In genomic region chr11:124081496-124081895, GRCh38 we compare ENCODE assay signal across 19 cellular contexts. TPM values are rescaled to one million over a fixed set of nuclear protein-coding genes. Genes with fewer than 3 reads are reported as not detected.
DNase-seq lines count a peak whose midpoint lies in the region; ATAC-seq, FAIRE-seq and TF ChIP-seq lines count a peak whose summit lies in the region.
"Had no signal": no experiment of that assay in that cellular context is flagged by ENCODE, and none has a peak within 500 bp of the region (broad histone marks: within the 10 kb centered on the region; RNA-seq: fewer than 3 reads in every experiment).

No MANE protein-coding gene starts in this region.

- H3K27me3 ChIP-seq in bronchial epithelial cell (ENCODE audit: control insufficient read depth, insufficient read depth, low read length) (no peaks in the 10 kb centered on the region), keratinocyte (ENCODE audit: control insufficient read depth, extremely low read depth, insufficient read depth, low read length) (no peaks in the 10 kb centered on the region)

- ATAC-seq in GM19035 (IDR thresholded peaks at IDR 0.05; ENCODE audit: unreplicated experiment) (no peak), GM19452 (IDR thresholded peaks at IDR 0.05; ENCODE audit: unreplicated experiment) (no peak)
- ATAC-seq: A549; CD8-positive, alpha-beta T cell had no signal

- H3K4me1 ChIP-seq in keratinocyte (ENCODE audit: control insufficient read depth, extremely low read depth, insufficient read depth, low read length), result peaks cover 35% of the 10 kb centered on the region
- H3K4me1 ChIP-seq: A549, Caco-2 had no signal

- no peaks in the 10 kb centered on the region for H3K9me3 ChIP-seq in keratinocyte (ENCODE audit: control insufficient read depth, low read depth, low read length)
- H3K9me3 ChIP-seq: A549, Caco-2 had no signal

- dilution Hi-C loops in keratinocyte (cut with MboI; ENCODE audit: extremely low pct_ligation_motif_present, low sequenced_read_pairs), result no loop called here

- H3K9ac ChIP-seq in keratinocyte (ENCODE audit: control insufficient read depth, extremely low read depth, insufficient read depth, low read length), result no peak overlapping the region

- peak overlapping the region; percentile 34 for H3K27ac ChIP-seq in keratinocyte (ENCODE audit: control insufficient read depth, insufficient read depth, low read length)
- H3K27ac ChIP-seq: A549, HL-60 had no signal

- H3K9me1 ChIP-seq in keratinocyte (ENCODE audit: control insufficient read depth, extremely low read depth, insufficient read depth, low read length), result no peaks in the 10 kb centered on the region

- peak overlapping the region; percentile 0 for H3K4me2 ChIP-seq in keratinocyte (ENCODE audit: control insufficient read depth, extremely low read depth, insufficient read depth, low read depth, low read length)
- H3K4me2 ChIP-seq: A549 had no signal

- DNase-seq in bronchial epithelial cell (ENCODE audit: low read depth), result peak; percentile 43
- peak in 1 of 2 experiments; percentile 41 for DNase-seq in erythroblast (lab: John Stamatoyannopoulos, UW)
- no peak for DNase-seq in keratinocyte (ENCODE audit: low read depth, low spot score)
- no peak for DNase-seq in inferior parietal cortex (ENCODE audit: extremely low spot score)
- no peak for DNase-seq in COLO829 (ENCODE audit: low spot score)
- DNase-seq: Caco-2; CD8-positive, alpha-beta T cell; DND-41; GF-D8; HCEC 1CT; HFFc6 had no signal

- H3K36me3 ChIP-seq in bronchial epithelial cell (ENCODE audit: control insufficient read depth, insufficient read depth, low read length) (no peaks in the 10 kb centered on the region), keratinocyte (ENCODE audit: control insufficient read depth in 2 of 2, extremely low read depth in 1 of 2, insufficient read depth in 2 of 2, low read length in 2 of 2) (no peaks in the 10 kb centered on the region)

- H4K20me1 ChIP-seq in keratinocyte (ENCODE audit: control insufficient read depth, extremely low read depth, insufficient read depth, low read length), result no peaks in the 10 kb centered on the region

- H3K4me3 ChIP-seq in bronchial epithelial cell (ENCODE audit: low read depth, low read length) (no peak overlapping the region), keratinocyte (ENCODE audit: control insufficient read depth in 2 of 3, extremely low read depth in 1 of 3, insufficient read depth in 2 of 3, low read depth in 1 of 3, low read length in 3 of 3) (no peak overlapping the region)
- H3K4me3 ChIP-seq: A549 had no signal

- TF ChIP-seq CTCF in bronchial epithelial cell (IDR thresholded peaks at IDR 0.05; ENCODE audit: insufficient read depth, low read length, severe bottlenecking), result no peak
- no peak for TF ChIP-seq CTCF in keratinocyte (optimal IDR thresholded peaks at IDR 0.05 in 1 of 3, IDR thresholded peaks at IDR 0.05 in 1 of 3, conservative IDR thresholded peaks at IDR 0.05 in 1 of 3; ENCODE audit: extremely low read depth in 1 of 3, insufficient read depth in 2 of 3, low read length in 3 of 3)

- FAIRE-seq in bronchial epithelial cell (lab: Jason Lieb, UNC), result no peak
- FAIRE-seq in keratinocyte (lab: Jason Lieb, UNC), result no peak
- FAIRE-seq: A549 had no signal

- H3K79me2 ChIP-seq in keratinocyte (ENCODE audit: control insufficient read depth, insufficient read depth, low read length), result no peaks in the 10 kb centered on the region

- no peak overlapping the region for H2AFZ ChIP-seq in keratinocyte (ENCODE audit: control insufficient read depth, low read length)

- TF ChIP-seq POLR2A in erythroblast (IDR thresholded peaks at IDR 0.05; ENCODE audit: low read length), result peak; percentile 31

RNA-seq across cellular contexts. Expression of gene VWA5A, which starts 33.8 kb away (rescaled TPM):
- total RNA-seq in bronchial epithelial cell, result 5.3 and 18.8 TPM in 2 replicates
- 29.7 to 39.5 TPM (median 36.4 TPM) in 3 replicates for polyA plus RNA-seq in keratinocyte
- 24.0 TPM for polyA plus RNA-seq in keratinocyte (2011; ENCODE audit: low read depth)
- polyA plus RNA-seq in keratinocyte (2011; cell fraction: cytosol; rRNA removed), result 26.9 and 37.3 TPM in 2 replicates
- 55.8 and 60.7 TPM in 2 replicates for polyA plus RNA-seq in keratinocyte (2011; cell fraction: nucleus; rRNA removed)
- polyA plus RNA-seq in keratinocyte (2012; ENCODE audit: low replicate concordance), result 20.4 and 58.5 TPM in 2 replicates
- 21.2 to 43.3 TPM (median 29.1 TPM) in 3 replicates for polyA minus RNA-seq in keratinocyte
- 21.5 TPM for polyA minus RNA-seq in keratinocyte (2011; cell fraction: cytosol; rRNA and poly(A)+ RNA removed)
- 27.2 and 49.0 TPM in 2 replicates for polyA minus RNA-seq in keratinocyte (2011; cell fraction: nucleus; rRNA and poly(A)+ RNA removed)

RNA-seq across cellular contexts. Expression of gene OR10G7, which starts 40.4 kb away (rescaled TPM):
- not detected in 2 replicates for total RNA-seq in bronchial epithelial cell
- not detected in 3 replicates for polyA plus RNA-seq in keratinocyte
- not detected for polyA plus RNA-seq in keratinocyte (2011; ENCODE audit: low read depth)
- polyA plus RNA-seq in keratinocyte (2011; cell fraction: cytosol; rRNA removed), result not detected in 2 replicates
- polyA plus RNA-seq in keratinocyte (2011; cell fraction: nucleus; rRNA removed), result not detected in 2 replicates
- polyA plus RNA-seq in keratinocyte (2012; ENCODE audit: low replicate concordance), result not detected in 2 replicates
- polyA minus RNA-seq in keratinocyte, result not detected in 3 replicates
- not detected for polyA minus RNA-seq in keratinocyte (2011; cell fraction: cytosol; rRNA and poly(A)+ RNA removed)
- not detected in 2 replicates for polyA minus RNA-seq in keratinocyte (2011; cell fraction: nucleus; rRNA and poly(A)+ RNA removed)
- total RNA-seq: Caco-2; CD8-positive, alpha-beta T cell; H4; HFFc6 had no signal
- polyA plus RNA-seq: A549, AG04450, BJ, CD14-positive monocyte had no signal

RNA-seq across cellular contexts. Expression of gene OR10G8, which starts 54.9 kb away (rescaled TPM):
- total RNA-seq in bronchial epithelial cell, result not detected in 2 replicates
- not detected in 3 replicates for polyA plus RNA-seq in keratinocyte
- not detected for polyA plus RNA-seq in keratinocyte (2011; ENCODE audit: low read depth)
- polyA plus RNA-seq in keratinocyte (2011; cell fraction: cytosol; rRNA removed), result not detected in 2 replicates
- polyA plus RNA-seq in keratinocyte (2011; cell fraction: nucleus; rRNA removed), result not detected in 2 replicates
- not detected in 2 replicates for polyA plus RNA-seq in keratinocyte (2012; ENCODE audit: low replicate concordance)
- not detected in 3 replicates for polyA minus RNA-seq in keratinocyte
- polyA minus RNA-seq in keratinocyte (2011; cell fraction: cytosol; rRNA and poly(A)+ RNA removed), result not detected
- polyA minus RNA-seq in keratinocyte (2011; cell fraction: nucleus; rRNA and poly(A)+ RNA removed), result not detected in 2 replicates
- total RNA-seq: Caco-2; CD8-positive, alpha-beta T cell; H4; HFFc6 had no signal
- polyA plus RNA-seq: A549, AG04450, BJ, CD14-positive monocyte had no signal

RNA-seq across cellular contexts. Expression of gene OR10G9, which starts 58.7 kb away (rescaled TPM):
- not detected in 2 replicates for total RNA-seq in bronchial epithelial cell
- polyA plus RNA-seq in keratinocyte, result not detected in 3 replicates
- not detected for polyA plus RNA-seq in keratinocyte (2011; ENCODE audit: low read depth)
- not detected in 2 replicates for polyA plus RNA-seq in keratinocyte (2011; cell fraction: cytosol; rRNA removed)
- polyA plus RNA-seq in keratinocyte (2011; cell fraction: nucleus; rRNA removed), result not detected in 2 replicates
- not detected in 2 replicates for polyA plus RNA-seq in keratinocyte (2012; ENCODE audit: low replicate concordance)
- not detected in 3 replicates for polyA minus RNA-seq in keratinocyte
- not detected for polyA minus RNA-seq in keratinocyte (2011; cell fraction: cytosol; rRNA and poly(A)+ RNA removed)
- polyA minus RNA-seq in keratinocyte (2011; cell fraction: nucleus; rRNA and poly(A)+ RNA removed), result not detected in 2 replicates
- total RNA-seq: Caco-2; CD8-positive, alpha-beta T cell; H4; HFFc6 had no signal
- polyA plus RNA-seq: A549, AG04450, BJ, CD14-positive monocyte had no signal
